17 cellular contexts compared by ENCODE assay signal in the genomic region with DNA sequence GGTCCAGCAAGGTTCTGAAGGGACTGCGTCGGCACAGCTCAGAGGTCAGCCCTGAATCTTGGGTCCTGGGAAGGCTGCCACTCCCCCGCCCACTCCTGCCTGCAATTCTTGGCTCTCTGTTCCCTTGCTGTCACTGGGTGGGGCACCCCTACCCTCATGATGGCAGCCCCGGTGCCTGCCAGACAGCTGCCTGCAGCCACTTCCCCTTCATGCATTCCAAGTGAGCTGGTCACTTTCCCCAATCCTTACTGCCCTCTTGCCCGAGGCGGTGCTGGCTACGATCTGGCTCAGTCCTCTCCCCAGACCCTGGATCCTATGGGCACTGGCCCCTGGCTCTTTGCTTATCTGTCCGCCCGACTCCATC. TPM values are rescaled to one million over a fixed set of nuclear protein-coding genes. Genes with fewer than 3 reads are reported as not detected.
DNase-seq lines count a peak whose midpoint lies in the region; ATAC-seq lines count a peak whose summit lies in the region.
"Had no signal": no experiment of that assay in that cellular context is flagged by ENCODE, and none has a peak within 500 bp of the region (broad histone marks: within the 10 kb centered on the region; RNA-seq: fewer than 3 reads in every experiment).

No MANE protein-coding gene starts in this region.

- no peaks in the 10 kb centered on the region for H3K9me3 Mint-ChIP-seq in activated T-cell treated with anti-CD3 and anti-CD28 coated beads, Interleukin-2, amount 50 U/mL, for 72 hours

- no peak overlapping the region for H3K27ac Mint-ChIP-seq in activated T-cell treated with anti-CD3 and anti-CD28 coated beads, Interleukin-2, amount 50 U/mL, for 72 hours

- H3K4me3 Mint-ChIP-seq in activated T-cell treated with anti-CD3 and anti-CD28 coated beads, Interleukin-2, amount 50 U/mL, for 72 hours, result no peak overlapping the region

- H3K27me3 Mint-ChIP-seq in activated T-cell treated with anti-CD3 and anti-CD28 coated beads, Interleukin-2, amount 50 U/mL, for 72 hours (ENCODE audit: low read depth), result no peaks in the 10 kb centered on the region

- DNase-seq in AG08395 (ENCODE audit: low spot score), result peak; percentile 75
- peak; percentile 28 for DNase-seq in HT1080 (ENCODE audit: low read depth)
- DNase-seq in astrocyte of the hippocampus (ENCODE audit: low read depth, low spot score), result peak; percentile 46
- DNase-seq in myocyte (ENCODE audit: low read depth), result peak; percentile 91
- DNase-seq in anterior cingulate cortex (lab: John Stamatoyannopoulos, UW), result no peak
- DNase-seq in activated T-cell treated with anti-CD3 and anti-CD28 coated beads, Interleukin-2, amount 50 U/mL, for 72 hours, result no peak
- no peak for DNase-seq in activated gamma-delta T cell treated with Interleukin-2 at 50 U/mL for 16 hours
- no peak for DNase-seq in NK-92 (lab: John Stamatoyannopoulos, UW; ENCODE audit: unreplicated experiment)
- DNase-seq: AML-193; DMS79 treated with DMSO at 0.1 percent for 48 hours; hippocampal formation; NCI-H1930; NCI-H82; stimulated activated CD4-positive, alpha-beta T cell treated with anti-CD3 and anti-CD28 coated beads, Interleukin-1b, Interleukin-23, amount 100 ng/mL, for 48 hours had no signal

- H3K4me1 Mint-ChIP-seq in activated T-cell treated with anti-CD3 and anti-CD28 coated beads, Interleukin-2, amount 50 U/mL, for 72 hours (ENCODE audit: low read depth), result no peaks in the 10 kb centered on the region

- ATAC-seq in activated T-cell treated with anti-CD3 and anti-CD28 coated beads, Interleukin-2, amount 50 U/mL, for 72 hours (replicated peaks in 1 of 2), result no peak

- no peaks in the 10 kb centered on the region for H3K36me3 Mint-ChIP-seq in activated T-cell treated with anti-CD3 and anti-CD28 coated beads, Interleukin-2, amount 50 U/mL, for 72 hours (ENCODE audit: insufficient read depth in 2 of 2)

RNA-seq across cellular contexts. Expression of a gene that starts 14.2 kb away (rescaled TPM):
- not detected in 2 replicates for total RNA-seq in HT1080 (2014; rRNA removed; shearing (Covaris generic))
- 0.59 TPM in 1 of 2 replicates, not detected in the other for polyA plus RNA-seq in HT1080 (2015; cell fraction: cytosol; rRNA removed)
- not detected in 2 replicates for polyA plus RNA-seq in HT1080 (2015; cell fraction: nucleus; rRNA removed)
- 0.31 TPM in 1 of 2 replicates, not detected in the other for total RNA-seq in myocyte
- 2.9 TPM for polyA plus RNA-seq in myocyte (2012)
- total RNA-seq in activated T-cell treated with anti-CD3 and anti-CD28 coated beads, Interleukin-2, amount 50 U/mL, for 72 hours, result not detected
- total RNA-seq: cardiac muscle cell, epithelial cell of proximal tubule, lung microvascular endothelial cell had no signal
- polyA plus RNA-seq: cardiac muscle cell had no signal

Comparison
In these comparisons a context has a peak if more than half of its experiments do, and no peak if none do; other contexts are left out.
1. DNase-seq: peak in AG08395 (single experiment), HT1080 (single experiment), astrocyte of the hippocampus (single experiment) and myocyte (single experiment); none in anterior cingulate cortex (0 of 58), activated T-cell treated with anti-CD3 and anti-CD28 coated beads, Interleukin-2, amount 50 U/mL, for 72 hours (0 of 2), activated gamma-delta T cell treated with Interleukin-2 at 50 U/mL for 16 hours (single experiment) and NK-92 (single experiment).